ENCODE assay signal across 22 cellular contexts in the genomic region with DNA sequence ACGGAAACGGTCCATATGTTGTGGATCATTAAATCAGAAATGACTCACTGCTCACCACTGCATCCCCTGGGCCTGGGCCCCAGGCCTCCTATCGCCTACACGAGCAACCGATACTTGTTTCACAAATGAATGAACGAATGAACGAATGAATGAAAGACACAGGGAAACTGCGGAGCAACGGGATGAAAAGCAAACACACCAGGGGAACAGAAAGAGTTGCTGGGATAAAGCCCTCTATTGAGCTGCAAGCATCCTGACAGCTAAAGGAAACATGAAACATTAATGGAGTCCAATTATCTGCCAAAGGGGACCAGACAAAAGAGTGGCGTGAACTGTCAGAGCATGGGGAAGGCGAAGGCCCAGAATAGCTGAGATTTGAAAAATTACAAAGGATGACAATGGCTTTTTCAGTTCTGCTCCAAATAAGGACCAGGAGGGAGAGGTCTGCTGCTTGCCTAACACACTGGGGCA.
DNase-seq lines count a peak whose midpoint lies in the region; FAIRE-seq and TF ChIP-seq lines count a peak whose summit lies in the region.
"Had no signal": no experiment of that assay in that cellular context is flagged by ENCODE, and none has a peak within 500 bp of the region (broad histone marks: within the 10 kb centered on the region; RNA-seq: fewer than 3 reads in every experiment).

No MANE protein-coding gene starts in this region.

- H3K18ac ChIP-seq in H1 (ENCODE audit: extremely low read depth, low read length): no peak overlapping the region

- no peaks in the 10 kb centered on the region for H3K23me2 ChIP-seq in H1 (ENCODE audit: low read depth, low read length)

- peaks cover 0 to 31% of the 10 kb centered on the region in 2 experiments; a peak in 2 of 4 replicates for H3K79me2 ChIP-seq in H1 (ENCODE audit: control insufficient read depth in 1 of 2, insufficient read depth in 2 of 2, low read length in 2 of 2)
- H3K79me2 ChIP-seq in neural cell (replicated peaks; ENCODE audit: insufficient read depth, low read length): no peaks in the 10 kb centered on the region

- WGBS in H1 (ENCODE audit: extremely low coverage in 1 of 2, insufficient coverage in 1 of 2, insufficient read length in 1 of 2, insufficient replicate concordance in 2 of 2, low coverage in 1 of 2, low lambda C conversion rate in 2 of 2, missing lambda C conversion rate in 1 of 2), 2 experiments: 71% methylated on average over 11 of the region's 11 CpGs; no CpG with 5 or more reads in 1 of the 2 experiments

- no peak overlapping the region for H4K5ac ChIP-seq in H1 (ENCODE audit: insufficient read length, low read depth, low read length)

- H3K9me2 ChIP-seq in neural cell (ENCODE audit: insufficient read depth, low read length): no peaks in the 10 kb centered on the region

- H3K4me1 ChIP-seq in H1 (replicated peaks in 1 of 4; ENCODE audit: control insufficient read depth in 3 of 4, insufficient read depth in 4 of 4, low read length in 3 of 4): peaks cover 0 to 11% (median 7%) of the 10 kb centered on the region in 4 experiments; a peak in 5 of 7 replicates

- TF ChIP-seq POLR2A in H1 (IDR thresholded peaks at IDR 0.05; ENCODE audit: control extremely low read depth in 1 of 2, low read depth in 2 of 2, low read length in 2 of 2): no peak

- no peak overlapping the region for H3K14ac ChIP-seq in H1 (ENCODE audit: insufficient read length)

- H2BK5ac ChIP-seq in H1 (ENCODE audit: low read depth, low read length): no peak overlapping the region

- H3K9me3 ChIP-seq in H1 (ENCODE audit: insufficient read depth in 2 of 2, low read depth in 1 of 2, low read length in 1 of 2) (no peaks in the 10 kb centered on the region), neural cell (ENCODE audit: low read length) (no peaks in the 10 kb centered on the region)
- H3K9me3 ChIP-seq: neutrophil, right lobe of liver had no signal

- H3K4ac ChIP-seq in H1 (replicated peaks; ENCODE audit: insufficient read length, low read depth, low read length): no peak overlapping the region

- H3K27me3 ChIP-seq in H1 (replicated peaks in 1 of 4; ENCODE audit: control insufficient read depth in 3 of 4, extremely low read depth in 1 of 4, insufficient read depth in 3 of 4, low read length in 3 of 4) (no peaks in the 10 kb centered on the region), neural cell (ENCODE audit: insufficient read depth, low read depth, low read length) (no peaks in the 10 kb centered on the region)
- H3K27me3 ChIP-seq: brain microvascular endothelial cell, hepatocyte, neutrophil, right lobe of liver had no signal

- TF ChIP-seq CTCF in H1 (IDR thresholded peaks at IDR 0.05; ENCODE audit: control extremely low read depth in 1 of 3, insufficient read depth in 1 of 3, low read depth in 1 of 3, low read length in 3 of 3): no peak
- no peak for TF ChIP-seq CTCF in neural cell (IDR thresholded peaks at IDR 0.05; ENCODE audit: poor library complexity, severe bottlenecking)

- H3K4me2 ChIP-seq in H1 (ENCODE audit: insufficient read depth in 1 of 2, low read depth in 2 of 2, low read length in 2 of 2): no peak overlapping the region
- peak overlapping the region; percentile 1 for H3K4me2 ChIP-seq in neural cell (ENCODE audit: low read length)
- H3K4me2 ChIP-seq: hepatocyte had no signal

- peak; percentile 28 for FAIRE-seq in H1 (lab: Jason Lieb, UNC)
- FAIRE-seq: GM18507, HTR-8/SVneo, keratinocyte had no signal

- H4K20me1 ChIP-seq in H1 (replicated peaks in 1 of 2; ENCODE audit: control insufficient read depth in 1 of 2, insufficient read depth in 2 of 2, low read length in 2 of 2) (peaks cover 0 to 5% of the 10 kb centered on the region in 2 experiments), neural cell (ENCODE audit: insufficient read depth) (no peaks in the 10 kb centered on the region)

- TF ChIP-seq RAD21 in H1 (IDR thresholded peaks at IDR 0.05 in 1 of 2, conservative IDR thresholded peaks at IDR 0.05 in 1 of 2; ENCODE audit: low read depth in 2 of 2, low read length in 2 of 2): no peak
- TF ChIP-seq RAD21 in neural cell (conservative IDR thresholded peaks at IDR 0.05): no peak

- no peak overlapping the region for H2BK15ac ChIP-seq in H1 (ENCODE audit: low read length)

- no peak overlapping the region for H4K91ac ChIP-seq in H1 (replicated peaks; ENCODE audit: insufficient read length, low read length)

- H2BK20ac ChIP-seq in H1 (ENCODE audit: low read length): no peak overlapping the region

- H3F3A ChIP-seq in neural cell (ENCODE audit: insufficient read depth, low read length, poor library complexity, severe bottlenecking): peaks cover 4% of the 10 kb centered on the region

- CTCF ChIA-PET in H1 (lab: Charles Lee; ENCODE audit: partially characterized antibody): interaction anchor here (1.0 kb wide), 1 partner anchor 470 kb away, joined by 3 read pairs; no protein-coding TSS in a partner anchor

- H4K8ac ChIP-seq in H1 (ENCODE audit: extremely low read depth, insufficient read depth, low read length): no peak overlapping the region

- peaks cover 3 to 13% (median 8%) of the 10 kb centered on the region in 4 experiments; a peak in 7 of 8 replicates for H3K36me3 ChIP-seq in H1 (ENCODE audit: control insufficient read depth in 2 of 4, insufficient read depth in 4 of 4, low read length in 3 of 4)
- H3K36me3 ChIP-seq in neural cell (ENCODE audit: insufficient read depth, low read length): no peaks in the 10 kb centered on the region
- H3K36me3 ChIP-seq: neutrophil, right lobe of liver had no signal

- DNase-seq in DMS153 treated with DMSO at 0.1 percent for 48 hours (lab: John Stamatoyannopoulos, UW; ENCODE audit: unreplicated experiment) (peak; percentile 81), NCI-H69 (lab: John Stamatoyannopoulos, UW) (peak; percentile 76), H1 (ENCODE audit: low read depth in 1 of 2, low spot score in 2 of 2) (no peak), NCI-H1105 (lab: John Stamatoyannopoulos, UW) (no peak), MV-4-11 (lab: John Stamatoyannopoulos, UW) (no peak), NCI-H510A treated with DMSO at 0.1 percent for 48 hours (lab: John Stamatoyannopoulos, UW) (no peak), NK-92 (lab: John Stamatoyannopoulos, UW; ENCODE audit: unreplicated experiment) (no peak)
- DNase-seq: ACHN; activated naive CD4-positive, alpha-beta T cell treated with anti-CD3 and anti-CD28 coated beads for 36 hours; brain microvascular endothelial cell; CD4-positive, CD25-positive, alpha-beta regulatory T cell; DND-41; NCI-H1694 treated with DMSO at 0.1 percent for 48 hours; NCI-H526 treated with DMSO at 0.1 percent for 48 hours; right lobe of liver; stimulated activated CD4-positive, alpha-beta T cell treated with anti-CD3 and anti-CD28 coated beads, Interleukin-2, amount 100 ng/mL, for 24 hours had no signal

- H3K23ac ChIP-seq in H1 (ENCODE audit: insufficient read length): no peak overlapping the region

- TF ChIP-seq EP300 in H1 (IDR thresholded peaks at IDR 0.05; ENCODE audit: borderline replicate concordance in 1 of 2, low read depth in 2 of 2, low read length in 2 of 2) (no peak), neural cell (conservative IDR thresholded peaks at IDR 0.05; ENCODE audit: poor library complexity, severe bottlenecking) (peak; percentile 93)

- POLR2A ChIA-PET in H1 (lab: Charles Lee; ENCODE audit: partially characterized antibody): interaction anchor here (0.6 kb wide), 1 partner anchor 22 kb away, joined by 4 read pairs; no protein-coding TSS in a partner anchor

- H3K79me1 ChIP-seq in H1 (ENCODE audit: low read depth, low read length): peaks cover 5% of the 10 kb centered on the region

- H2BK12ac ChIP-seq in H1 (ENCODE audit: low read depth, low read length): no peak overlapping the region

- H2AFZ ChIP-seq in H1 (ENCODE audit: low read length) (no peak overlapping the region), neural cell (ENCODE audit: low read depth, low read length) (peak overlapping the region; percentile 47)
- H2AFZ ChIP-seq: hepatocyte had no signal

- H3K4me3 ChIP-seq in H1 (ENCODE audit: extremely low read depth in 1 of 4, insufficient read depth in 2 of 4, low read depth in 3 of 4, low read length in 4 of 4) (no peak overlapping the region), neural cell (ENCODE audit: low read length) (peak overlapping the region; percentile 51)
- H3K4me3 ChIP-seq: hepatocyte, right lobe of liver had no signal

- H3K9ac ChIP-seq in H1 (replicated peaks in 1 of 4; ENCODE audit: extremely low read depth in 1 of 4, low read depth in 3 of 4, low read length in 3 of 4) (no peak overlapping the region), neural cell (ENCODE audit: low read length) (peak overlapping the region; percentile 64)

- no peak overlapping the region for H3K27ac ChIP-seq in H1 (ENCODE audit: low read depth, low read length)
- H3K27ac ChIP-seq in neural cell (ENCODE audit: low read length): peak overlapping the region; percentile 94
- H3K27ac ChIP-seq: brain microvascular endothelial cell, hepatocyte, neutrophil, right lobe of liver had no signal

- H3K56ac ChIP-seq in H1 (replicated peaks; ENCODE audit: insufficient read length, low read depth, low read length): no peak overlapping the region

- H2BK120ac ChIP-seq in H1 (replicated peaks; ENCODE audit: low read depth, low read length): no peak overlapping the region

- H2AK5ac ChIP-seq in H1 (ENCODE audit: low read depth, low read length): no peak overlapping the region

TF ChIP-seq in H1, 55 proteins besides CTCF, POLR2A, EP300 and RAD21:
- no peak for TF ChIP-seq KDM1A (IDR thresholded peaks at IDR 0.05; ENCODE audit: borderline replicate concordance, low read length)
- TF ChIP-seq TAF1 (IDR thresholded peaks at IDR 0.05; ENCODE audit: low read depth, low read length): no peak
- no peak for TF ChIP-seq BCL11A (IDR thresholded peaks at IDR 0.05; ENCODE audit: low read depth in 2 of 2, low read length in 2 of 2)
- no peak for TF ChIP-seq CTBP2 (IDR thresholded peaks at IDR 0.05; ENCODE audit: borderline replicate concordance, insufficient read depth, insufficient read length, low read length)
- no peak for TF ChIP-seq SP2 (IDR thresholded peaks at IDR 0.05; ENCODE audit: low read length)
- TF ChIP-seq SRF (IDR thresholded peaks at IDR 0.05; ENCODE audit: low read depth, low read length): no peak

TF ChIP-seq in neural cell, 6 proteins besides CTCF, POLR2A, EP300 and RAD21 (continues in another document):
- TF ChIP-seq TAF1 (IDR thresholded peaks at IDR 0.05; ENCODE audit: low read depth): no peak

Comparison
In these comparisons a context has a peak if more than half of its experiments do, and no peak if none do; other contexts are left out.
1. DNase-seq: peak in DMS153 treated with DMSO at 0.1 percent for 48 hours (single experiment) and NCI-H69 (single experiment); none in H1 (0 of 2), NCI-H1105 (single experiment), MV-4-11 (single experiment), NCI-H510A treated with DMSO at 0.1 percent for 48 hours (single experiment) and NK-92 (single experiment).